Comparison of ENCODE assay signal across 8 cellular contexts in the genomic region with DNA sequence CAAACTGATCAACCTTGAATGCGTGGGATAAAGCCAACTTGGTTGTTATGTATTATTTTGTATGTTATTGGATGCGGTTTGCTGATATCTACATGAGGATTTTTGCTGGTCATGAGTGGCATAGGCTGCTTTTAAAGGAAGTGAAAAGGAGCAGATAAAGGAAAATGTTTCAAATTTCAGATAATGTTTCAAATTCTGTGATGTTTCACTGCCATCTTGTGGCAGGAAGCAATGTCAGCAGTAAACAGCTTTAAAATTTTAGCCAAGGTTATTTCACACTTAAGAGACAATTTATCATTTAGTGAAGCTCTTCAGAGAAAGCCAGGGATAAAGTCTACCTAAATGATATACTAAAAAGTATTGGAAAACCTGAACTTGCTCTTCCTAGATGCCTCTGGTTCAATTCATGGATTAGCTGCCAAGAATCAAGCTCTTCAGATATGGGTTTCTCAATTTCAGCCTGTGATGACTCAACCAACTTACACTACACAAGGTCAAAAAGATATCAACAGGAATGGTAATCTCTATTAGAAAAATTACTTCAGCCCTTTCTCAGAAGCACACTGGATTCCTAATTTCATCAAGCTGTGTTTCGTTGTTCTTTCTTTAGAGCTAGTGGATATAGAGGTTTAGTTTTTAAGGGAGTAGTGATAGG.
DNase-seq lines count a peak whose midpoint lies in the region; ATAC-seq and TF ChIP-seq lines count a peak whose summit lies in the region.

No MANE protein-coding gene starts in this region.

- intact Hi-C loops in body of pancreas (cut with DNase I), result no loop called here
- intact Hi-C loops in activated CD4-positive, alpha-beta memory T cell treated with anti-CD3 and anti-CD28 coated beads for 36 hours (cut with micrococcal nuclease), result no loop called here

- no peak for TF ChIP-seq POLR2A in body of pancreas (IDR thresholded peaks at IDR 0.05)

- no peak overlapping the region for H3K27ac ChIP-seq in DOHH2 (ENCODE audit: low read depth, low read length)
- H3K27ac ChIP-seq in body of pancreas, result peak overlapping the region in 1 of 4 donors; percentile 11

- peaks cover 44% of the 10 kb centered on the region for H3K36me3 Mint-ChIP-seq in activated CD4-positive, alpha-beta memory T cell treated with anti-CD3 and anti-CD28 coated beads for 36 hours

- H3K4me2 ChIP-seq in DOHH2 (ENCODE audit: low read length), result no peak overlapping the region

- 50 to 55% methylated on average over 3 of the region's 3 CpGs for WGBS in body of pancreas, 2 donors

- H3K36me3 ChIP-seq in DOHH2 (ENCODE audit: control insufficient read depth, low read length) (peaks cover 89% of the 10 kb centered on the region), body of pancreas (replicated peaks in 1 of 2; ENCODE audit: insufficient read depth in 1 of 2, low read depth in 2 of 2) (peaks cover 0 to 13% of the 10 kb centered on the region in 2 donors)

- H3K9me3 ChIP-seq in DOHH2 (ENCODE audit: control insufficient read depth, insufficient read depth, low read length) (no peaks in the 10 kb centered on the region), body of pancreas (no peaks in the 10 kb centered on the region)

- H3F3A ChIP-seq in DOHH2 (ENCODE audit: control insufficient read depth, insufficient read depth), result peaks cover 12% of the 10 kb centered on the region; the same call in 1 of the 2 replicates

- no peaks in the 10 kb centered on the region for H3K4me1 Mint-ChIP-seq in activated CD4-positive, alpha-beta memory T cell treated with anti-CD3 and anti-CD28 coated beads for 36 hours (ENCODE audit: low read depth)

- POLR2A ChIA-PET in activated CD4-positive, alpha-beta memory T cell treated with anti-CD3 and anti-CD28 coated beads for 36 hours (lab: Charles Lee), result no interaction called here

- H4K20me1 ChIP-seq in DOHH2 (ENCODE audit: control insufficient read depth, insufficient read depth, low read depth, low read length), result no peaks in the 10 kb centered on the region

- no peaks in the 10 kb centered on the region for H3K79me2 ChIP-seq in DOHH2 (ENCODE audit: control insufficient read depth, low read length)

- no peaks in the 10 kb centered on the region for H3K27me3 ChIP-seq in DOHH2 (ENCODE audit: control insufficient read depth, low read length)
- H3K27me3 ChIP-seq in body of pancreas, result no peaks in the 10 kb centered on the region

- H3K27me3 Mint-ChIP-seq in activated CD4-positive, alpha-beta memory T cell treated with anti-CD3 and anti-CD28 coated beads for 36 hours, result no peaks in the 10 kb centered on the region

- H3K27ac Mint-ChIP-seq in activated CD4-positive, alpha-beta memory T cell treated with anti-CD3 and anti-CD28 coated beads for 36 hours, result no peak overlapping the region

- CTCF ChIA-PET in activated CD4-positive, alpha-beta memory T cell treated with anti-CD3 and anti-CD28 coated beads for 36 hours (lab: Charles Lee), result interaction anchor here (0.5 to 1.6 kb wide), 12 partner anchors 8 to 637 kb away, joined by 3 to 5 read pairs (median 3); no protein-coding TSS in a partner anchor

- DNase-seq in body of pancreas (no peak), left lobe of liver (ENCODE audit: low spot score) (no peak)
- DNase-seq in stimulated activated naive CD8-positive, alpha-beta T cell treated with anti-CD3 and anti-CD28 coated beads, Interleukin-15, Interleukin-2, amounts not matched to agents 100 U/mL and 50 U/mL, for 24 hours, result no peak
- DNase-seq in activated CD4-positive, alpha-beta memory T cell treated with anti-CD3 and anti-CD28 coated beads for 36 hours, result no peak

- no peak overlapping the region for H3K4me3 ChIP-seq in DOHH2 (ENCODE audit: low read length)
- H3K4me3 ChIP-seq in body of pancreas, result no peak overlapping the region

- peak; percentile 71 for TF ChIP-seq CTCF in DOHH2 (IDR thresholded peaks at IDR 0.05; ENCODE audit: low read depth, low read length, poor library complexity, severe bottlenecking)
- TF ChIP-seq CTCF in LNCAP (IDR thresholded peaks at IDR 0.05), result peak; percentile 73
- peak in 6 of 7 experiments; percentile 30 to 65 (median 58) for TF ChIP-seq CTCF in body of pancreas (IDR thresholded peaks at IDR 0.05)

- H3K4me1 ChIP-seq in DOHH2 (ENCODE audit: control insufficient read depth, low read length), result no peaks in the 10 kb centered on the region
- no peaks in the 10 kb centered on the region for H3K4me1 ChIP-seq in body of pancreas

- H3K4me3 Mint-ChIP-seq in activated CD4-positive, alpha-beta memory T cell treated with anti-CD3 and anti-CD28 coated beads for 36 hours, result no peak overlapping the region

- H3K9me3 Mint-ChIP-seq in activated CD4-positive, alpha-beta memory T cell treated with anti-CD3 and anti-CD28 coated beads for 36 hours, result no peaks in the 10 kb centered on the region

- ATAC-seq in body of pancreas (peak; percentile 27), left lobe of liver (peak; percentile 87), HG02642 (IDR thresholded peaks at IDR 0.05; ENCODE audit: poor library complexity, unreplicated experiment) (no peak), HG02759 (IDR thresholded peaks at IDR 0.05; ENCODE audit: unreplicated experiment) (no peak)
- no peak for ATAC-seq in stimulated activated naive CD8-positive, alpha-beta T cell treated with anti-CD3 and anti-CD28 coated beads, Interleukin-15, Interleukin-2, amounts not matched to agents 100 U/mL and 50 U/mL, for 24 hours

- H3K9me2 ChIP-seq in DOHH2 (replicated peaks; ENCODE audit: control insufficient read depth, low read length), result no peaks in the 10 kb centered on the region

Comparison
In these comparisons a context has a peak if more than half of its experiments do, and no peak if none do; other contexts are left out.
1. ATAC-seq: peak in body of pancreas (single experiment) and left lobe of liver (single experiment); none in stimulated activated naive CD8-positive, alpha-beta T cell treated with anti-CD3 and anti-CD28 coated beads, Interleukin-15, Interleukin-2, amounts not matched to agents 100 U/mL and 50 U/mL, for 24 hours (single experiment), HG02642 (single experiment) and HG02759 (single experiment).
2. Peak in every context shown above with its lines, with median percentiles within 50 percentile points of each other: CTCF ChIP-seq.